Comparison of ENCODE assay signal across 8 cellular contexts in genomic region chr10:69919250-69919649, GRCh38.
"Had no signal": no experiment of that assay in that cellular context is flagged by ENCODE, and none has a peak within 500 bp of the region (broad histone marks: within the 10 kb centered on the region; RNA-seq: fewer than 3 reads in every experiment).

No MANE protein-coding gene starts in this region.

- H3K27ac ChIP-seq: HL-60, KMS-11 had no signal

- H3K36me3 Mint-ChIP-seq: IgD-negative memory B cell had no signal

- H3K4me1 Mint-ChIP-seq: IgD-negative memory B cell had no signal

- H3K27ac Mint-ChIP-seq: IgD-negative memory B cell had no signal

- FAIRE-seq: HepG2, HTR-8/SVneo had no signal

- DNase-seq: IMR-90, KBM-7, KG1 had no signal

- H3K4me3 Mint-ChIP-seq: IgD-negative memory B cell had no signal

- H3K4me2 ChIP-seq: KMS-11 had no signal

- H3K9ac ChIP-seq: KMS-11 had no signal

- ATAC-seq: HepG2 had no signal

- H3K9me3 Mint-ChIP-seq: IgD-negative memory B cell had no signal
